In the genomic region with DNA sequence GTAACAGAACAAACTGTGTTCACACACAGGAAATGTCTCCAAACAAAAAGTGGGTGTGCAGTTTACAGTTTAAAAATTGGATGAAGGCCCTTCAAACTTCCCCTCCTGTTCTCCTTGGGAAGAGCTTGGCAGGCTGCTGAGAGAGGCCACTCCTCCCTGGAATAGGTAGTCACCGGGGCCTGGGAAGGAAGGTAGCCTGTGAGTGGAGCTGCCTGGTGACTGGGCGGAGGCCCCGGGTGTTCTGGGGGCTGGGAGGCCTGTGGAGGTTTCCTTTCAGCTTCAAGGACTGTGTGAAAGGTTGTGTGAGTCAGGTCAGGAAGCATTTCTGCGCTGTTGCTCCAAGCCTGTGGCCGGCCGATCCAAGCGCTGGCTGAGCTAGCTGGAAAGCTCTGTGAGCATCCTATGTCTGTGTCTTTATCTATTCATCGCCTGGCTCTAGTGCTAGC, we compare ENCODE assay signal across 9 cellular contexts. TPM values are rescaled to one million over a fixed set of nuclear protein-coding genes. Genes with fewer than 3 reads are reported as not detected.
DNase-seq lines count a peak whose midpoint lies in the region; ATAC-seq and TF ChIP-seq lines count a peak whose summit lies in the region.
"Had no signal": no experiment of that assay in that cellular context is flagged by ENCODE, and none has a peak within 500 bp of the region (broad histone marks: within the 10 kb centered on the region; RNA-seq: fewer than 3 reads in every experiment).

No MANE protein-coding gene starts in this region.

- no peak for TF ChIP-seq RAD21 in HCT116 (IDR thresholded peaks at IDR 0.05; ENCODE audit: low read depth)

- no peaks in the 10 kb centered on the region for H3K9me3 ChIP-seq in HCT116 (ENCODE audit: control insufficient read depth in 1 of 2, insufficient read depth in 1 of 2, low read depth in 1 of 2, low read length in 2 of 2)

- CTCF ChIA-PET in HCT116 (lab: Charles Lee): interaction anchor here (1.2 kb wide), 1 partner anchor 14 kb away, joined by 3 read pairs; a partner anchor contains a TSS

- no peak for TF ChIP-seq POLR2A in HCT116 (IDR thresholded peaks at IDR 0.05; ENCODE audit: borderline replicate concordance, extremely low read depth, insufficient read depth, insufficient read length)

- RAD21 ChIA-PET in HCT116 (lab: Charles Lee; ENCODE audit: low non-redundant PET in 1 of 2, low total read pairs in 2 of 2, uncharacterized antibody in 2 of 2, unreplicated experiment in 2 of 2): no interaction called here

- no peaks in the 10 kb centered on the region for H3K9me2 ChIP-seq in HCT116 (ENCODE audit: insufficient read depth)

- H3K27ac ChIP-seq in HCT116 (ENCODE audit: low read depth, low read length): peak overlapping the region; percentile 20; the same call in 1 of the 2 replicates
- H3K27ac ChIP-seq in angular gyrus (ENCODE audit: low read depth, low read length): peak overlapping the region; percentile 49

- peak overlapping the region; percentile 31; the same call in 1 of the 2 replicates for H3K9ac ChIP-seq in HCT116 (ENCODE audit: low read length)

- TF ChIP-seq CTCF in HCT116 (IDR thresholded peaks at IDR 0.05 in 2 of 3, conservative IDR thresholded peaks at IDR 0.05 in 1 of 3; ENCODE audit: borderline replicate concordance in 1 of 3, insufficient read depth in 1 of 3, low read depth in 2 of 3, low read length in 2 of 3): no peak

- H4K20me1 ChIP-seq in HCT116 (ENCODE audit: insufficient read depth): no peaks in the 10 kb centered on the region

- H3K79me2 ChIP-seq in HCT116 (ENCODE audit: insufficient read depth, low read length): no peaks in the 10 kb centered on the region

- peak overlapping the region in 1 of 2 experiments; percentile 28; a peak in 1 of 4 replicates for H3K4me3 ChIP-seq in HCT116 (replicated peaks in 1 of 2; ENCODE audit: low read depth in 1 of 2, low read length in 2 of 2)

- BruUV-seq in HCT116 (replicated peaks; lab: Mats Ljungman, UMichigan): no TSS peak

- H3K4me2 ChIP-seq in HCT116 (ENCODE audit: low read length): peak overlapping the region; percentile 59

- peak; percentile 61 for DNase-seq in HCT116 (ENCODE audit: low read depth, low spot score)
- DNase-seq in iPS-NIHi11 (ENCODE audit: low spot score): peak; percentile 47
- peak; percentile 85 for DNase-seq in stromal cell of bone marrow (ENCODE audit: low read depth)
- DNase-seq in stimulated activated CD4-positive, alpha-beta T cell treated with anti-CD3 and anti-CD28 coated beads, Interleukin-2, amount 100 ng/mL, for 48 hours: no peak
- no peak for DNase-seq in activated naive CD4-positive, alpha-beta T cell treated with Interleukin-2 at 50 U/mL for 16 hours
- DNase-seq in ecto neural progenitor cell (ENCODE audit: low spot score): no peak
- DNase-seq: NCI-H2227 treated with DMSO at 0.1 percent for 48 hours had no signal

- no peaks in the 10 kb centered on the region for H3K27me3 ChIP-seq in HCT116 (ENCODE audit: insufficient read depth, low read length)

- POLR2A ChIA-PET in HCT116 (lab: Charles Lee): no interaction called here

- no peak overlapping the region for H2AFZ ChIP-seq in HCT116 (ENCODE audit: low read depth, low read length, poor library complexity, severe bottlenecking)

- no peaks in the 10 kb centered on the region for H3K36me3 ChIP-seq in HCT116 (ENCODE audit: control insufficient read depth in 1 of 2, insufficient read depth in 2 of 2, low read length in 2 of 2)

- ATAC-seq in HCT116 (peak; percentile 92), GM21619 (IDR thresholded peaks at IDR 0.05; ENCODE audit: unreplicated experiment) (no peak)

- H3K4me1 ChIP-seq in HCT116 (ENCODE audit: control insufficient read depth in 1 of 2, insufficient read depth in 2 of 2, low read length in 2 of 2): peaks cover 6 to 35% of the 10 kb centered on the region in 2 experiments; a peak in 3 of 4 replicates

- intact Hi-C loops in HCT116 (cut with micrococcal nuclease): no loop called here

TF ChIP-seq in HCT116, 20 proteins besides CTCF, POLR2A, EP300 and RAD21:
- no peak for TF ChIP-seq EGR1 (IDR thresholded peaks at IDR 0.05; ENCODE audit: low read depth)
- TF ChIP-seq POLR2AphosphoS5 (IDR thresholded peaks at IDR 0.05; ENCODE audit: low read depth, low read length): 0 out of 2 replicates have a peak, but pooled peaks have one; percentile 44
- TF ChIP-seq, protein P1, sequence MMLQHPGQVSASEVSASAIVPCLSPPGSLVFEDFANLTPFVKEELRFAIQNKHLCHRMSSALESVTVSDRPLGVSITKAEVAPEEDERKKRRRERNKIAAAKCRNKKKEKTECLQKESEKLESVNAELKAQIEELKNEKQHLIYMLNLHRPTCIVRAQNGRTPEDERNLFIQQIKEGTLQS (IDR thresholded peaks at IDR 0.05): no peak
- no peak for TF ChIP-seq YY1 (IDR thresholded peaks at IDR 0.05; ENCODE audit: extremely low read depth, insufficient replicate concordance, low read depth, low read length)
- no peak for TF ChIP-seq EZH2phosphoT487 (IDR thresholded peaks at IDR 0.05; ENCODE audit: borderline replicate concordance)
- no peak for TF ChIP-seq ZFX (IDR thresholded peaks at IDR 0.05)
- TF ChIP-seq EZH2 (IDR thresholded peaks at IDR 0.05): no peak
- TF ChIP-seq, protein P2, sequence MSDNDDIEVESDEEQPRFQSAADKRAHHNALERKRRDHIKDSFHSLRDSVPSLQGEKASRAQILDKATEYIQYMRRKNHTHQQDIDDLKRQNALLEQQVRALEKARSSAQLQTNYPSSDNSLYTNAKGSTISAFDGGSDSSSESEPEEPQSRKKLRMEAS (IDR thresholded peaks at IDR 0.05): no peak; the same call in 1 of the 2 replicates
- no peak for TF ChIP-seq CBX3 (IDR thresholded peaks at IDR 0.05; ENCODE audit: low read depth)
- TF ChIP-seq JUND (IDR thresholded peaks at IDR 0.05): 0 out of 2 replicates have a peak, but pooled peaks have one; percentile 19
- TF ChIP-seq SRF (IDR thresholded peaks at IDR 0.05; ENCODE audit: low read depth): no peak
- TF ChIP-seq, protein P3, sequence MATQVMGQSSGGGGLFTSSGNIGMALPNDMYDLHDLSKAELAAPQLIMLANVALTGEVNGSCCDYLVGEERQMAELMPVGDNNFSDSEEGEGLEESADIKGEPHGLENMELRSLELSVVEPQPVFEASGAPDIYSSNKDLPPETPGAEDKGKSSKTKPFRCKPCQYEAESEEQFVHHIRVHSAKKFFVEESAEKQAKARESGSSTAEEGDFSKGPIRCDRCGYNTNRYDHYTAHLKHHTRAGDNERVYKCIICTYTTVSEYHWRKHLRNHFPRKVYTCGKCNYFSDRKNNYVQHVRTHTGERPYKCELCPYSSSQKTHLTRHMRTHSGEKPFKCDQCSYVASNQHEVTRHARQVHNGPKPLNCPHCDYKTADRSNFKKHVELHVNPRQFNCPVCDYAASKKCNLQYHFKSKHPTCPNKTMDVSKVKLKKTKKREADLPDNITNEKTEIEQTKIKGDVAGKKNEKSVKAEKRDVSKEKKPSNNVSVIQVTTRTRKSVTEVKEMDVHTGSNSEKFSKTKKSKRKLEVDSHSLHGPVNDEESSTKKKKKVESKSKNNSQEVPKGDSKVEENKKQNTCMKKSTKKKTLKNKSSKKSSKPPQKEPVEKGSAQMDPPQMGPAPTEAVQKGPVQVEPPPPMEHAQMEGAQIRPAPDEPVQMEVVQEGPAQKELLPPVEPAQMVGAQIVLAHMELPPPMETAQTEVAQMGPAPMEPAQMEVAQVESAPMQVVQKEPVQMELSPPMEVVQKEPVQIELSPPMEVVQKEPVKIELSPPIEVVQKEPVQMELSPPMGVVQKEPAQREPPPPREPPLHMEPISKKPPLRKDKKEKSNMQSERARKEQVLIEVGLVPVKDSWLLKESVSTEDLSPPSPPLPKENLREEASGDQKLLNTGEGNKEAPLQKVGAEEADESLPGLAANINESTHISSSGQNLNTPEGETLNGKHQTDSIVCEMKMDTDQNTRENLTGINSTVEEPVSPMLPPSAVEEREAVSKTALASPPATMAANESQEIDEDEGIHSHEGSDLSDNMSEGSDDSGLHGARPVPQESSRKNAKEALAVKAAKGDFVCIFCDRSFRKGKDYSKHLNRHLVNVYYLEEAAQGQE (IDR thresholded peaks at IDR 0.05; ENCODE audit: low read depth): no peak
- TF ChIP-seq, protein P4, sequence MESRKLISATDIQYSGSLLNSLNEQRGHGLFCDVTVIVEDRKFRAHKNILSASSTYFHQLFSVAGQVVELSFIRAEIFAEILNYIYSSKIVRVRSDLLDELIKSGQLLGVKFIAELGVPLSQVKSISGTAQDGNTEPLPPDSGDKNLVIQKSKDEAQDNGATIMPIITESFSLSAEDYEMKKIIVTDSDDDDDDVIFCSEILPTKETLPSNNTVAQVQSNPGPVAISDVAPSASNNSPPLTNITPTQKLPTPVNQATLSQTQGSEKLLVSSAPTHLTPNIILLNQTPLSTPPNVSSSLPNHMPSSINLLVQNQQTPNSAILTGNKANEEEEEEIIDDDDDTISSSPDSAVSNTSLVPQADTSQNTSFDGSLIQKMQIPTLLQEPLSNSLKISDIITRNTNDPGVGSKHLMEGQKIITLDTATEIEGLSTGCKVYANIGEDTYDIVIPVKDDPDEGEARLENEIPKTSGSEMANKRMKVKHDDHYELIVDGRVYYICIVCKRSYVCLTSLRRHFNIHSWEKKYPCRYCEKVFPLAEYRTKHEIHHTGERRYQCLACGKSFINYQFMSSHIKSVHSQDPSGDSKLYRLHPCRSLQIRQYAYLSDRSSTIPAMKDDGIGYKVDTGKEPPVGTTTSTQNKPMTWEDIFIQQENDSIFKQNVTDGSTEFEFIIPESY (IDR thresholded peaks at IDR 0.05; ENCODE audit: extremely low read depth, insufficient replicate concordance, low read length): no peak
- no peak for TF ChIP-seq ELF1 (IDR thresholded peaks at IDR 0.05; ENCODE audit: borderline replicate concordance, low read depth)
- TF ChIP-seq SP1 (IDR thresholded peaks at IDR 0.05; ENCODE audit: low read depth): peak; percentile 62
- no peak for TF ChIP-seq SIN3A (IDR thresholded peaks at IDR 0.05; ENCODE audit: low read depth)

RNA-seq across cellular contexts. Expression of a gene that starts 14.1 kb away (rescaled TPM):
- 5.1 TPM for total RNA-seq in HCT116 (2021; ENCODE audit: unreplicated experiment)
- polyA plus RNA-seq in HCT116 (2012): 2.0 and 3.1 TPM in 2 replicates

Comparison
In these comparisons a context has a peak if more than half of its experiments do, and no peak if none do; other contexts are left out.
1. DNase-seq: peak in HCT116 (single experiment), iPS-NIHi11 (single experiment) and stromal cell of bone marrow (single experiment); none in stimulated activated CD4-positive, alpha-beta T cell treated with anti-CD3 and anti-CD28 coated beads, Interleukin-2, amount 100 ng/mL, for 48 hours (0 of 2), activated naive CD4-positive, alpha-beta T cell treated with Interleukin-2 at 50 U/mL for 16 hours (single experiment) and ecto neural progenitor cell (single experiment).